1 cellular context compared by ENCODE assay signal in genomic region chr4:152935661-152936445, GRCh38.
TF ChIP-seq lines count a peak whose summit lies in the region.

FHDC1 (plus strand) TSS chr4:152936323; CDS start chr4:152943058, 6,735 bp downstream.

TF ChIP-seq in HepG2, 621 proteins besides CTCF, POLR2A, EP300 and RAD21 (continued from another document and continues in another):
- no peak for TF ChIP-seq ELK4 (CRISPR knock-in tag; IDR thresholded peaks at IDR 0.05; ENCODE audit: borderline replicate concordance)
- TF ChIP-seq ZNF512B (CRISPR knock-in tag; IDR thresholded peaks at IDR 0.05; ENCODE audit: borderline replicate concordance) = 0 out of 2 replicates have a peak, but pooled peaks have one; percentile 37
- TF ChIP-seq ZNF510 (CRISPR knock-in tag; IDR thresholded peaks at IDR 0.05; ENCODE audit: low read depth) = no peak
- TF ChIP-seq NR1H2 (CRISPR knock-in tag; IDR thresholded peaks at IDR 0.05; ENCODE audit: borderline replicate concordance, low read depth) = no peak
- no peak for TF ChIP-seq ZNF335 (CRISPR knock-in tag; IDR thresholded peaks at IDR 0.05)
- TF ChIP-seq, protein P1, sequence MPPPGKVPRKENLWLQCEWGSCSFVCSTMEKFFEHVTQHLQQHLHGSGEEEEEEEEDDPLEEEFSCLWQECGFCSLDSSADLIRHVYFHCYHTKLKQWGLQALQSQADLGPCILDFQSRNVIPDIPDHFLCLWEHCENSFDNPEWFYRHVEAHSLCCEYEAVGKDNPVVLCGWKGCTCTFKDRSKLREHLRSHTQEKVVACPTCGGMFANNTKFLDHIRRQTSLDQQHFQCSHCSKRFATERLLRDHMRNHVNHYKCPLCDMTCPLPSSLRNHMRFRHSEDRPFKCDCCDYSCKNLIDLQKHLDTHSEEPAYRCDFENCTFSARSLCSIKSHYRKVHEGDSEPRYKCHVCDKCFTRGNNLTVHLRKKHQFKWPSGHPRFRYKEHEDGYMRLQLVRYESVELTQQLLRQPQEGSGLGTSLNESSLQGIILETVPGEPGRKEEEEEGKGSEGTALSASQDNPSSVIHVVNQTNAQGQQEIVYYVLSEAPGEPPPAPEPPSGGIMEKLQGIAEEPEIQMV (CRISPR knock-in tag; IDR thresholded peaks at IDR 0.05; ENCODE audit: low read depth) = no peak
- no peak for TF ChIP-seq ZNF331 (CRISPR knock-in tag; IDR thresholded peaks at IDR 0.05)
- TF ChIP-seq EZH2 (conservative IDR thresholded peaks at IDR 0.05; ENCODE audit: low read depth, low read length) = no peak
- TF ChIP-seq ZNF207 (IDR thresholded peaks at IDR 0.05; ENCODE audit: borderline replicate concordance) = no peak
- TF ChIP-seq FOXK2 (IDR thresholded peaks at IDR 0.05) = no peak
- no peak for TF ChIP-seq ZNF780A (CRISPR knock-in tag; IDR thresholded peaks at IDR 0.05)
- TF ChIP-seq ZNF513 (CRISPR knock-in tag; conservative IDR thresholded peaks at IDR 0.05) = no peak
- 0 out of 2 replicates have a peak, but pooled peaks have one; percentile 6 for TF ChIP-seq STAG1 (CRISPR knock-in tag; IDR thresholded peaks at IDR 0.05)
- TF ChIP-seq SNRNP70 (IDR thresholded peaks at IDR 0.05; ENCODE audit: low read depth, low read length) = no peak
- TF ChIP-seq ZNF800 (CRISPR knock-in tag; IDR thresholded peaks at IDR 0.05) = peak; percentile 85
- TF ChIP-seq YEATS4 (CRISPR knock-in tag; IDR thresholded peaks at IDR 0.05; ENCODE audit: borderline replicate concordance) = no peak; the same call in 1 of the 2 replicates
- TF ChIP-seq UBTF (CRISPR knock-in tag; IDR thresholded peaks at IDR 0.05) = peak; percentile 23; the same call in 1 of the 2 replicates
- TF ChIP-seq KDM2A (CRISPR knock-in tag; IDR thresholded peaks at IDR 0.05; ENCODE audit: borderline replicate concordance, low read depth) = peak; percentile 43; the same call in 1 of the 2 replicates
- no peak for TF ChIP-seq ZNF605 (CRISPR knock-in tag; IDR thresholded peaks at IDR 0.05)
- TF ChIP-seq ZNF83 (CRISPR knock-in tag; IDR thresholded peaks at IDR 0.05; ENCODE audit: borderline replicate concordance) = no peak
- no peak for TF ChIP-seq GTF3A (CRISPR knock-in tag; conservative IDR thresholded peaks at IDR 0.05)
- peak; percentile 35; the same call in 1 of the 2 replicates for TF ChIP-seq SALL1 (CRISPR knock-in tag; IDR thresholded peaks at IDR 0.05)
- TF ChIP-seq BCL3 (CRISPR knock-in tag; IDR thresholded peaks at IDR 0.05) = 0 out of 2 replicates have a peak, but pooled peaks have one; percentile 23
- TF ChIP-seq PRMT3 (CRISPR knock-in tag; IDR thresholded peaks at IDR 0.05; ENCODE audit: borderline replicate concordance, low read depth) = 0 out of 2 replicates have a peak, but pooled peaks have one; percentile 57
- TF ChIP-seq PHF20 (CRISPR knock-in tag; IDR thresholded peaks at IDR 0.05) = no peak
- peak; percentile 28 for TF ChIP-seq RBM39 (IDR thresholded peaks at IDR 0.05; ENCODE audit: low read depth, low read length, poor library complexity, severe bottlenecking)
- TF ChIP-seq CREM (IDR thresholded peaks at IDR 0.05) = no peak
- no peak for TF ChIP-seq CREM (CRISPR knock-in tag; IDR thresholded peaks at IDR 0.05)
- TF ChIP-seq ZNF318 (CRISPR knock-in tag; IDR thresholded peaks at IDR 0.05) = no peak
- no peak for TF ChIP-seq MBD4 (IDR thresholded peaks at IDR 0.05; ENCODE audit: borderline replicate concordance, low read length)
- TF ChIP-seq, protein P2, sequence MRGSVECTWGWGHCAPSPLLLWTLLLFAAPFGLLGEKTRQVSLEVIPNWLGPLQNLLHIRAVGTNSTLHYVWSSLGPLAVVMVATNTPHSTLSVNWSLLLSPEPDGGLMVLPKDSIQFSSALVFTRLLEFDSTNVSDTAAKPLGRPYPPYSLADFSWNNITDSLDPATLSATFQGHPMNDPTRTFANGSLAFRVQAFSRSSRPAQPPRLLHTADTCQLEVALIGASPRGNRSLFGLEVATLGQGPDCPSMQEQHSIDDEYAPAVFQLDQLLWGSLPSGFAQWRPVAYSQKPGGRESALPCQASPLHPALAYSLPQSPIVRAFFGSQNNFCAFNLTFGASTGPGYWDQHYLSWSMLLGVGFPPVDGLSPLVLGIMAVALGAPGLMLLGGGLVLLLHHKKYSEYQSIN (CRISPR knock-in tag; IDR thresholded peaks at IDR 0.05; ENCODE audit: borderline replicate concordance) = no peak
- TF ChIP-seq FOXK1 (CRISPR knock-in tag; IDR thresholded peaks at IDR 0.05; ENCODE audit: borderline replicate concordance, low read depth) = no peak
- TF ChIP-seq SP5 (CRISPR knock-in tag; IDR thresholded peaks at IDR 0.05; ENCODE audit: borderline replicate concordance, low read depth) = peak; percentile 44; the same call in 1 of the 2 replicates
